ENCODE assay signal across 16 cellular contexts in genomic region chr6:28424163-28424562, GRCh38.
"Had no signal": no experiment of that assay in that cellular context is flagged by ENCODE, and none has a peak within 500 bp of the region (broad histone marks: within the 10 kb centered on the region; RNA-seq: fewer than 3 reads in every experiment).

No MANE protein-coding gene starts in this region.

- H3K4me3 ChIP-seq: hepatocyte, sigmoid colon, skin epidermis, testis, transverse colon had no signal

- H2AFZ ChIP-seq: hepatocyte had no signal

- H3K9me3 ChIP-seq: neutrophil, sigmoid colon, testis, transverse colon had no signal

- H3K79me2 ChIP-seq: hepatocyte had no signal

- H3K36me3 ChIP-seq: neutrophil, sigmoid colon, transverse colon had no signal

- H3K27ac ChIP-seq: hepatocyte, neutrophil, sigmoid colon, skin epidermis, testis, transverse colon had no signal

- H3K9me3 Mint-ChIP-seq: effector memory CD8-positive, alpha-beta T cell had no signal

- H3K27me3 ChIP-seq: hepatocyte, neutrophil, sigmoid colon, testis, transverse colon had no signal

- H3K4me2 ChIP-seq: hepatocyte had no signal

- H3K27me3 Mint-ChIP-seq: stimulated activated naive CD8-positive, alpha-beta T cell treated with anti-CD3 and anti-CD28 coated beads, Interleukin-15, amount 100 ng/mL, for 72 hours had no signal

- ATAC-seq: effector memory CD8-positive, alpha-beta T cell; naive thymus-derived CD4-positive, alpha-beta T cell; stimulated activated naive B cell treated with anti-CD40 and anti-IgM and Interleukin-4, amounts not matched to agents 10 μg/mL and 1 μg/mL and 100 μg/mL, for 72 hours; stimulated activated naive CD8-positive, alpha-beta T cell treated with anti-CD3 and anti-CD28 coated beads, Interleukin-15, amount 100 ng/mL, for 72 hours had no signal

- H3K4me3 Mint-ChIP-seq: effector memory CD8-positive, alpha-beta T cell; naive thymus-derived CD4-positive, alpha-beta T cell; stimulated activated naive B cell treated with anti-CD40 and anti-IgM and Interleukin-4, amounts not matched to agents 10 μg/mL and 1 μg/mL and 100 μg/mL, for 72 hours; stimulated activated naive CD8-positive, alpha-beta T cell treated with anti-CD3 and anti-CD28 coated beads, Interleukin-15, amount 100 ng/mL, for 72 hours had no signal

- H3K4me1 ChIP-seq: sigmoid colon, testis, transverse colon had no signal

- H3K27ac Mint-ChIP-seq: effector memory CD8-positive, alpha-beta T cell; stimulated activated naive B cell treated with anti-CD40 and anti-IgM and Interleukin-4, amounts not matched to agents 10 μg/mL and 1 μg/mL and 100 μg/mL, for 72 hours; stimulated activated naive CD8-positive, alpha-beta T cell treated with anti-CD3 and anti-CD28 coated beads, Interleukin-15, amount 100 ng/mL, for 72 hours had no signal

- DNase-seq: effector memory CD8-positive, alpha-beta T cell; erythroblast; foreskin melanocyte; head of caudate nucleus; naive thymus-derived CD4-positive, alpha-beta T cell; posterior cingulate gyrus; sigmoid colon; stimulated activated CD4-positive, alpha-beta T cell treated with anti-CD3 and anti-CD28 coated beads, Interleukin-2, amount 100 ng/mL, for 24 hours; stimulated activated CD4-positive, alpha-beta T cell treated with anti-CD3 and anti-CD28 coated beads, Interleukin-4, amount 100 ng/mL, for 4 hours; stimulated activated naive B cell treated with anti-CD40 and anti-IgM and Interleukin-4, amounts not matched to agents 10 μg/mL and 1 μg/mL and 100 μg/mL, for 72 hours; stimulated activated naive CD8-positive, alpha-beta T cell treated with anti-CD3 and anti-CD28 coated beads, Interleukin-15, amount 100 ng/mL, for 72 hours; testis; transverse colon had no signal
